8 cellular contexts compared by ENCODE assay signal in genomic region chr19:19642506-19643157, GRCh38. TPM values are rescaled to one million over a fixed set of nuclear protein-coding genes. Genes with fewer than 3 reads are reported as not detected.
A peak's percentile ranks its signal among the peaks of the same experiment; 100 is the strongest.
DNase-seq lines count a peak whose midpoint lies in the region; ATAC-seq and TF ChIP-seq lines count a peak whose summit lies in the region.

No MANE protein-coding gene starts in this region.

- TF ChIP-seq CTCF in 22Rv1 (IDR thresholded peaks at IDR 0.05), result no peak
- no peak for TF ChIP-seq CTCF in LNCaP clone FGC (IDR thresholded peaks at IDR 0.05; ENCODE audit: control insufficient read depth, extremely low read depth, insufficient read depth)
- no peak for TF ChIP-seq CTCF in heart right ventricle (IDR thresholded peaks at IDR 0.05)
- no peak for TF ChIP-seq CTCF in gastrocnemius medialis (IDR thresholded peaks at IDR 0.05 in 4 of 5, conservative IDR thresholded peaks at IDR 0.05 in 1 of 5)

- H3K36me3 ChIP-seq in heart right ventricle (peaks cover 0 to 75% (median 30%) of the 10 kb centered on the region in 9 donors), gastrocnemius medialis (peaks cover 0 to 28% of the 10 kb centered on the region in 2 donors)

- WGBS in heart right ventricle, 2 donors, result 27 to 33% methylated on average over 16 of the region's 16 CpGs

- H3K27ac ChIP-seq in 22Rv1 (peak overlapping the region; percentile 80), heart right ventricle (peak overlapping the region in 8 of 10 donors; percentile 30 to 96 (median 68)), gastrocnemius medialis (peak overlapping the region in 1 of 4 donors; percentile 33)

- H3K27me3 ChIP-seq in heart right ventricle, result peaks cover 0 to 3% (median 0%) of the 10 kb centered on the region in 7 donors
- H3K27me3 ChIP-seq in gastrocnemius medialis, result peaks cover 0 to 4% (median 3%) of the 10 kb centered on the region in 3 donors

- H3K4me3 ChIP-seq in LNCaP clone FGC (ENCODE audit: low read depth, low read length) (peak overlapping the region; percentile 92), heart right ventricle (peak overlapping the region; percentile 47 to 85 (median 76)), gastrocnemius medialis (peak overlapping the region; percentile 55 to 78 (median 68))

- DNase-seq in LNCaP clone FGC (ENCODE audit: low read depth) (no peak), heart right ventricle (no peak), gastrocnemius medialis (no peak), DMS114 treated with DMSO at 0.1 percent for 48 hours (lab: John Stamatoyannopoulos, UW; ENCODE audit: unreplicated experiment) (no peak)
- peak; percentile 50 for DNase-seq in activated T-cell treated with anti-CD3 and anti-CD28 coated beads, Interleukin-2, amount 50 U/mL, for 1 hour

- ATAC-seq in GM18505 (IDR thresholded peaks at IDR 0.05; ENCODE audit: unreplicated experiment) (peak; percentile 13), heart right ventricle (peak in 4 of 8 donors; percentile 4 to 10 (median 6)), gastrocnemius medialis (no peak), HG03139 (IDR thresholded peaks at IDR 0.05; ENCODE audit: unreplicated experiment) (no peak)

- H3K4me1 ChIP-seq in heart right ventricle, result peaks cover 0 to 18% (median 12%) of the 10 kb centered on the region in 9 donors
- peaks cover 3 to 10% of the 10 kb centered on the region in 2 donors for H3K4me1 ChIP-seq in gastrocnemius medialis

- no peaks in the 10 kb centered on the region for H3K9me3 ChIP-seq in heart right ventricle
- no peaks in the 10 kb centered on the region for H3K9me3 ChIP-seq in gastrocnemius medialis

- intact Hi-C loops in heart right ventricle (cut with DNase I) (loop anchor here in 4 of 10 donors (2.0 to 5.0 kb wide), 2 partner anchors 110 kb away; no protein-coding TSS in a partner anchor), gastrocnemius medialis (cut with DNase I; ENCODE audit: low total_unique reads) (no loop called here)

- TF ChIP-seq POLR2A in GM18505 (IDR thresholded peaks at IDR 0.05; ENCODE audit: borderline replicate concordance, extremely low read depth, insufficient read depth, insufficient read length), result peak; percentile 2
- TF ChIP-seq POLR2A in gastrocnemius medialis (IDR thresholded peaks at IDR 0.05), result no peak

- in situ Hi-C loops in gastrocnemius medialis (cut with MboI; ENCODE audit: low sequenced_read_pairs in 4 of 4), result loop anchor here in 3 of 4 donors (5.0 to 10.0 kb wide), 3 partner anchors 108 to 118 kb away; partner anchors contain the start of genes CILP2 (in 1 of the 3) and YJEFN3 (in 1 of the 3)

RNA-seq across cellular contexts. Expression of gene GMIP, which starts 0.8 kb away (rescaled TPM):
- total RNA-seq in heart right ventricle (10 to 100 TPM in 1 of 10 donors, 1 to 10 TPM in 9; 1.4 to 11.8 (median 2.4) TPM), gastrocnemius medialis (1 to 10 TPM in 3 of 4 donors, not detected in 1; 1.2 to 2.6 (median 1.6) TPM)
- polyA plus RNA-seq in heart right ventricle, result 1 to 10 TPM; 1.6 to 2.5 TPM

RNA-seq across cellular contexts. Expression of gene LPAR2, which starts 14.6 kb away (rescaled TPM):
- total RNA-seq in heart right ventricle (1 to 10 TPM in 3 of 10 donors, under 1 TPM in 6, not detected in 1; 0.25 to 1.9 (median 0.94) TPM), gastrocnemius medialis (1 to 10 TPM in 1 of 4 donors, under 1 TPM in 2, not detected in 1; 0.15 to 1.3 (median 0.27) TPM)
- 1 to 10 TPM in 1 of 2 donors, under 1 TPM in 1; 0.52 to 1.2 TPM for polyA plus RNA-seq in heart right ventricle

RNA-seq across cellular contexts. Expression of gene ATP13A1, which starts 20.8 kb away (rescaled TPM):
- total RNA-seq in heart right ventricle (10 to 100 TPM; 12.3 to 28.2 (median 18.4) TPM), gastrocnemius medialis (100 to 1,000 TPM in 2 of 4 donors, 10 to 100 TPM in 2; 51.8 to 111 (median 82.8) TPM)
- 10 to 100 TPM; 23.2 to 34.5 TPM for polyA plus RNA-seq in heart right ventricle

RNA-seq across cellular contexts. Expression of gene PBX4, which starts 24.1 kb away (rescaled TPM):
- total RNA-seq in heart right ventricle (1 to 10 TPM in 1 of 10 donors, under 1 TPM in 2, not detected in 7; 0.25 to 1.2 (median 0.36) TPM), gastrocnemius medialis (not detected)
- under 1 TPM; 0.06 to 0.51 TPM for polyA plus RNA-seq in heart right ventricle

RNA-seq across cellular contexts. Expression of gene ZNF101, which starts 26.0 kb away (rescaled TPM):
- total RNA-seq in heart right ventricle, result 1 to 10 TPM; 2.5 to 5.7 (median 3.8) TPM
- 1 to 10 TPM; 3.1 to 6.9 TPM for polyA plus RNA-seq in heart right ventricle
- total RNA-seq in gastrocnemius medialis, result 1 to 10 TPM in 3 of 4 donors, under 1 TPM in 1; 0.39 to 9.7 (median 2.5) TPM
